Comparison of ENCODE assay signal across 1 cellular context in genomic region chr11:81804858-81805257, GRCh38.
TF ChIP-seq lines count a peak whose summit lies in the region.

No MANE protein-coding gene starts in this region.

TF ChIP-seq in H1, 55 proteins besides CTCF, POLR2A, EP300 and RAD21:
- TF ChIP-seq RFX5 (IDR thresholded peaks at IDR 0.05; ENCODE audit: borderline replicate concordance, low read depth, low read length) (no peak), SP1 (IDR thresholded peaks at IDR 0.05; ENCODE audit: low read depth, low read length) (no peak), BRCA1 (IDR thresholded peaks at IDR 0.05; ENCODE audit: low read depth, low read length) (no peak), SP2 (IDR thresholded peaks at IDR 0.05; ENCODE audit: low read length) (no peak), SP4 (IDR thresholded peaks at IDR 0.05; ENCODE audit: low read length) (no peak), FOSL1 (IDR thresholded peaks at IDR 0.05; ENCODE audit: insufficient read depth, low read depth, low read length) (no peak), NRF1 (IDR thresholded peaks at IDR 0.05; ENCODE audit: low read depth, low read length) (no peak), KDM1A (IDR thresholded peaks at IDR 0.05; ENCODE audit: borderline replicate concordance, low read length) (no peak), BCL11A (IDR thresholded peaks at IDR 0.05; ENCODE audit: low read depth in 2 of 2, low read length in 2 of 2) (no peak), CHD2 (IDR thresholded peaks at IDR 0.05; ENCODE audit: low read length) (no peak), CHD1 (IDR thresholded peaks at IDR 0.05; ENCODE audit: low read depth, low read length) (no peak), NANOG (IDR thresholded peaks at IDR 0.05; ENCODE audit: insufficient read depth, low read depth, low read length, poor library complexity, severe bottlenecking) (no peak), GABPA (IDR thresholded peaks at IDR 0.05; ENCODE audit: borderline replicate concordance, insufficient read depth, low read length) (no peak), TEAD4 (IDR thresholded peaks at IDR 0.05; ENCODE audit: low read depth, low read length) (no peak), EGR1 (IDR thresholded peaks at IDR 0.05; ENCODE audit: borderline replicate concordance, low read depth, low read length) (no peak)
- TF ChIP-seq, protein P1, sequence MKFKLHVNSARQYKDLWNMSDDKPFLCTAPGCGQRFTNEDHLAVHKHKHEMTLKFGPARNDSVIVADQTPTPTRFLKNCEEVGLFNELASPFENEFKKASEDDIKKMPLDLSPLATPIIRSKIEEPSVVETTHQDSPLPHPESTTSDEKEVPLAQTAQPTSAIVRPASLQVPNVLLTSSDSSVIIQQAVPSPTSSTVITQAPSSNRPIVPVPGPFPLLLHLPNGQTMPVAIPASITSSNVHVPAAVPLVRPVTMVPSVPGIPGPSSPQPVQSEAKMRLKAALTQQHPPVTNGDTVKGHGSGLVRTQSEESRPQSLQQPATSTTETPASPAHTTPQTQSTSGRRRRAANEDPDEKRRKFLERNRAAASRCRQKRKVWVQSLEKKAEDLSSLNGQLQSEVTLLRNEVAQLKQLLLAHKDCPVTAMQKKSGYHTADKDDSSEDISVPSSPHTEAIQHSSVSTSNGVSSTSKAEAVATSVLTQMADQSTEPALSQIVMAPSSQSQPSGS (IDR thresholded peaks at IDR 0.05; ENCODE audit: low read length), result no peak
